In the genomic region with DNA sequence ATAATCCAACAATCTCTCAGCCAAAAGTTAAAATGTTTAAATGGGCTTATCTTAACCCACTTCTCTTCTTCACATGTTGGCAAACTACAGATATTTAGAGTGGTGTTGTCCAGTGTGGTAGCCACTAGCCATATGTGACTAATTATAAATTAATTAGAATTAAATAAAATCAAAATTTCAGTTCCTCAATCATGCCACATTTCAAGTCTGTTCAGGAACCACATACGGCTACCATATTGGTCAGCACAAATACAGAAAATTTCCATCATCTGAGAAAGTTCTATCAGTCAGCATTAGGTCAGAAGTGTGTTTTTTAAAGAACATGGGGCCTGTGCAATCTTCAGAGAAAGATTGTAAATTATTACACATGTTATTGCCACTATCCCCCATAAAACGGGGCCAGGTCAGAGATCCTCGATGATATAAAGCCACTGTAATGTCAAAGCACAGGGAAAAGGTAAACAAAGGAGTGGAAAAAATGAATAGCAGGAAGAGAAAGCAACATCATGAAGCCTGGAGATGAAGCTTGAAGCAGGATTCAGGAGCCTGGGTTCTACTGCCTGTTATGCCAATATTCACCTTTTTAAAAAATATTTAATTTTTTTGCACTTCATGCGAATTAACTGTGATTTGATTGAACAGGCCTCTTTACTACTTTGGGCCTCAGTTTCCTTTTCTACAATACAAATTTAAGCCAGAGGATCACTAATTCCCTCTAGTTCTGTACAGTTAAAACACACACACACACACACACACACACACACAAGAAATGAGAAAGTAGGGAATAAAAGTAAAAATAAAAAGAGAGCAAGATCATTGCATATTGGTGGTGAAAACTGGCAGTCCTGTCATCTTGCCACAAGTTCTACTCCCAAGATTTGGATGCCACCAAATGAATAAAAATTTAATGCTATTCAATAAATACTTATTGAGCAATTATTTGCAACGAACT, we compare ENCODE assay signal across 8 cellular contexts. TPM values are rescaled to one million over a fixed set of nuclear protein-coding genes. Genes with fewer than 3 reads are reported as not detected.
A peak's percentile ranks its signal among the peaks of the same experiment; 100 is the strongest.
DNase-seq lines count a peak whose midpoint lies in the region; ATAC-seq lines count a peak whose summit lies in the region.

No MANE protein-coding gene starts in this region.

- no peaks in the 10 kb centered on the region for H3K4me1 ChIP-seq in mesodermal cell (ENCODE audit: control insufficient read depth, insufficient read depth, low read length, poor library complexity, severe bottlenecking)

- H3K27ac ChIP-seq in mesodermal cell (ENCODE audit: low read depth, low read length, severe bottlenecking), result no peak overlapping the region

- H3K4me3 ChIP-seq in mesodermal cell (ENCODE audit: extremely low read depth, insufficient read depth, low read length, poor library complexity, severe bottlenecking), result peak overlapping the region; percentile 92

- intact Hi-C loops in posterior vena cava (cut with DNase I), result loop anchor here (5.0 to 10.0 kb wide), 2 partner anchors 38 to 165 kb away; partner anchors contain the start of gene OLFML3 (in 1 of the 2)

- peaks cover 8% of the 10 kb centered on the region for H3K36me3 ChIP-seq in mesodermal cell (ENCODE audit: control insufficient read depth, insufficient read depth, low read length)

- no peaks in the 10 kb centered on the region for H3K9me3 ChIP-seq in mesodermal cell (ENCODE audit: control insufficient read depth, low read length)

- WGBS in mesodermal cell (ENCODE audit: insufficient coverage in 2 of 2), 2 experiments, result 71 to 100% methylated on average over 1 of the region's 5 CpGs

- DNase-seq in AG20443 (ENCODE audit: low spot score), result peak; percentile 7
- DNase-seq in HT1080 (ENCODE audit: low read depth), result peak; percentile 22
- peak; percentile 8 for DNase-seq in astrocyte of the hippocampus (ENCODE audit: low read depth, low spot score)
- no peak for DNase-seq in T1000 (lab: John Stamatoyannopoulos, UW)
- no peak for DNase-seq in posterior vena cava (ENCODE audit: low spot score)

- ATAC-seq in HG02970 (IDR thresholded peaks at IDR 0.05; ENCODE audit: low FRiP score, unreplicated experiment), result no peak
- ATAC-seq in GM21381 (IDR thresholded peaks at IDR 0.05; ENCODE audit: unreplicated experiment), result no peak

RNA-seq across cellular contexts. Expression of gene RSBN1, which starts 2.3 kb away (rescaled TPM):
- total RNA-seq in HT1080 (2014; rRNA removed; shearing (Covaris generic)), result 5.7 and 9.9 TPM in 2 replicates
- 4.8 and 6.1 TPM in 2 replicates for polyA plus RNA-seq in HT1080 (2015; cell fraction: cytosol; rRNA removed)
- polyA plus RNA-seq in HT1080 (2015; cell fraction: nucleus; rRNA removed), result 11.1 and 11.7 TPM in 2 replicates
- polyA plus RNA-seq in mesodermal cell (2013, experiment 1 of 2), result 11.4 TPM
- 11.5 TPM for polyA plus RNA-seq in mesodermal cell (2013, experiment 2 of 2)
- total RNA-seq in posterior vena cava, result 10 to 100 TPM; 14.4 to 16.2 TPM

RNA-seq across cellular contexts. Expression of gene PHTF1, which starts 50.6 kb away (rescaled TPM):
- 28.2 and 34.5 TPM in 2 replicates for total RNA-seq in HT1080 (2014; rRNA removed; shearing (Covaris generic))
- 22.3 and 28.9 TPM in 2 replicates for polyA plus RNA-seq in HT1080 (2015; cell fraction: cytosol; rRNA removed)
- 25.1 and 27.6 TPM in 2 replicates for polyA plus RNA-seq in HT1080 (2015; cell fraction: nucleus; rRNA removed)
- 40.1 TPM for polyA plus RNA-seq in mesodermal cell (2013, experiment 1 of 2)
- 40.1 TPM for polyA plus RNA-seq in mesodermal cell (2013, experiment 2 of 2)
- 10 to 100 TPM; 12.0 to 13.2 TPM for total RNA-seq in posterior vena cava

Comparison
In these comparisons a context has a peak if more than half of its experiments do, and no peak if none do; other contexts are left out.
1. DNase-seq: peak in AG20443 (single experiment), HT1080 (single experiment) and astrocyte of the hippocampus (single experiment); none in T1000 (single experiment) and posterior vena cava (single experiment).